Comparison of ENCODE assay signal across 17 cellular contexts in the genomic region with DNA sequence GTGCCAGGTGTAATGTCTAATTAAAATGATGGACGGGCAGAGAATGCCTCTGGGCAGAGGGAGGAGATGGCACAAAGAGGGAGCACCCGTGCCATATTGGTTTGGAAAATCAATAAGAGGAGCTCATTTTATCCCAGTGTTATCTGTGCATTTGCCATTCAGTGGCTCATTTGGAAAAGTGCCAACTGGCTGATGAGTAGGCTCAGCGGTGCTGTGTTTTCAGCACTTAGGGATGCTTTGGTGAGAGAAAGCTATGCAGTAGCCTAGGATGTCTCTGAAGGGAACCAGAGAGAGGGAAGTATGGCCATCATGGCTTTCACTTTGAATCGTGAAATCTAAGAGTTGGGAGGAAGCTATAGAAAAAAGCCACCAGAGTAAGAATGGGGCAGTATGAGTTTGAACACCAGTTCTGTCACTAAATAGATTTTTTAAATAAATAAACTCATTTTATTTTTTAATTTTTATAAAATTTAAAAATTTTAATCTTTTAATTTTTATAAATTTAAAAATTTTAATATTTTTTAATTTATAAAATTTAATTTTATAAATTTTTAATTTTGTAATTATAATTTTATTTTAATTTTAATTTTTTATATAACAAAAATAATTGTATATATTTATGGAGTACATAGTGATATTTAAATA.
DNase-seq lines count a peak whose midpoint lies in the region; ATAC-seq, FAIRE-seq and TF ChIP-seq lines count a peak whose summit lies in the region.
"Had no signal": no experiment of that assay in that cellular context is flagged by ENCODE, and none has a peak within 500 bp of the region (broad histone marks: within the 10 kb centered on the region; RNA-seq: fewer than 3 reads in every experiment).

No MANE protein-coding gene starts in this region.

- H4K20me1 ChIP-seq in K562 (replicated peaks; ENCODE audit: control insufficient read depth, insufficient read depth, low read length) = no peaks in the 10 kb centered on the region

- H3K4me1 ChIP-seq in A673 (ENCODE audit: insufficient read depth, low read length, poor library complexity, severe bottlenecking) (no peaks in the 10 kb centered on the region), K562 (replicated peaks in 1 of 2; ENCODE audit: control insufficient read depth in 2 of 2, insufficient read depth in 2 of 2, low read length in 2 of 2) (no peaks in the 10 kb centered on the region)
- H3K4me1 ChIP-seq: heart right ventricle, transverse colon had no signal

- H3K27me3 ChIP-seq in A673 (replicated peaks; ENCODE audit: insufficient read depth, low read depth, low read length, poor library complexity) (no peaks in the 10 kb centered on the region), K562 (ENCODE audit: control insufficient read depth in 2 of 2, insufficient read depth in 2 of 2, low read length in 2 of 2) (no peaks in the 10 kb centered on the region)
- H3K27me3 ChIP-seq: heart right ventricle, transverse colon had no signal

- H3K9me1 ChIP-seq in K562 (ENCODE audit: control insufficient read depth, insufficient read depth, low read length) = no peaks in the 10 kb centered on the region

- H3K27me3 Mint-ChIP-seq in activated T-cell treated with anti-CD3 and anti-CD28 coated beads, Interleukin-2, amount 50 U/mL, for 24 hours = no peaks in the 10 kb centered on the region
- peaks cover 12% of the 10 kb centered on the region for H3K27me3 Mint-ChIP-seq in nephron progenitor cell (ENCODE audit: low read depth, poor library complexity)
- H3K27me3 Mint-ChIP-seq: activated naive CD8-positive, alpha-beta T cell treated with anti-CD3 and anti-CD28 coated beads, Interleukin-2, amount 10 ng/mL, durations not matched to agents 7 days and 5 days had no signal

- H2AFZ ChIP-seq in K562 (ENCODE audit: low read depth, low read length) = no peak overlapping the region

- H3K27ac ChIP-seq in A673 (ENCODE audit: low read depth, low read length, poor library complexity, severe bottlenecking) (no peak overlapping the region), K562 (ENCODE audit: extremely low read depth, low read depth, low read length) (no peak overlapping the region)
- H3K27ac ChIP-seq: heart right ventricle, KMS-11, transverse colon had no signal

- peaks cover 14% of the 10 kb centered on the region for H3K9me3 Mint-ChIP-seq in activated T-cell treated with anti-CD3 and anti-CD28 coated beads, Interleukin-2, amount 50 U/mL, for 24 hours
- no peaks in the 10 kb centered on the region for H3K9me3 Mint-ChIP-seq in nephron progenitor cell

- H3K9me3 ChIP-seq in A673 (ENCODE audit: low read depth, low read length, poor library complexity, severe bottlenecking) (no peaks in the 10 kb centered on the region), K562 (replicated peaks; ENCODE audit: control insufficient read depth, insufficient read depth, low read depth, low read length) (no peaks in the 10 kb centered on the region)
- H3K9me3 ChIP-seq: heart right ventricle, transverse colon had no signal

- TF ChIP-seq POLR2A in K562 (conservative IDR thresholded peaks at IDR 0.05) = no peak

- H3K4me2 ChIP-seq in K562 (ENCODE audit: insufficient read depth, low read length) = no peak overlapping the region
- H3K4me2 ChIP-seq: KMS-11 had no signal

- CTCF ChIA-PET in A673 (lab: Charles Lee) = no interaction called here
- CTCF ChIA-PET in K562 (lab: Yijun Ruan, JAX; ENCODE audit: low intra/inter-chr PET ratio) = no interaction called here

- POLR2A ChIA-PET in A673 (lab: Charles Lee; ENCODE audit: low non-redundant PET) (no interaction called here), K562 (lab: Yijun Ruan, JAX) (no interaction called here)

- DNase-seq in A673 (ENCODE audit: low spot score) = peak; percentile 4
- peak; percentile 73 for DNase-seq in NCI-H2171 (lab: John Stamatoyannopoulos, UW)
- DNase-seq in K562 (ENCODE audit: extremely low read depth in 1 of 4, low spot score in 3 of 4) = peak in 1 of 4 experiments; percentile 1
- no peak for DNase-seq in activated T-cell treated with anti-CD3 and anti-CD28 coated beads, Interleukin-2, amount 50 U/mL, for 24 hours
- no peak for DNase-seq in nephron progenitor cell
- DNase-seq in left lobe of liver (ENCODE audit: low spot score) = no peak
- DNase-seq: activated naive CD8-positive, alpha-beta T cell treated with anti-CD3 and anti-CD28 coated beads, Interleukin-2, amount 10 ng/mL, durations not matched to agents 7 days and 5 days; cerebellar nuclear complex; DMS79; heart right ventricle; left cardiac atrium; stimulated activated CD4-positive, alpha-beta T cell treated with anti-CD3 and anti-CD28 coated beads, Interleukin-2, amount 100 ng/mL, for 24 hours; transverse colon had no signal

- H3K27ac Mint-ChIP-seq in activated T-cell treated with anti-CD3 and anti-CD28 coated beads, Interleukin-2, amount 50 U/mL, for 24 hours = no peak overlapping the region
- no peak overlapping the region for H3K27ac Mint-ChIP-seq in nephron progenitor cell
- H3K27ac Mint-ChIP-seq: activated naive CD8-positive, alpha-beta T cell treated with anti-CD3 and anti-CD28 coated beads, Interleukin-2, amount 10 ng/mL, durations not matched to agents 7 days and 5 days had no signal

- in situ Hi-C loops in K562 (cut with MboI) = no loop called here

- H3K36me3 Mint-ChIP-seq in activated T-cell treated with anti-CD3 and anti-CD28 coated beads, Interleukin-2, amount 50 U/mL, for 24 hours (ENCODE audit: low read depth) = no peaks in the 10 kb centered on the region
- H3K36me3 Mint-ChIP-seq in nephron progenitor cell (ENCODE audit: low read depth) = no peaks in the 10 kb centered on the region
- H3K36me3 Mint-ChIP-seq: activated naive CD8-positive, alpha-beta T cell treated with anti-CD3 and anti-CD28 coated beads, Interleukin-2, amount 10 ng/mL, durations not matched to agents 7 days and 5 days had no signal

- TF ChIP-seq CTCF in A673 (conservative IDR thresholded peaks at IDR 0.05; ENCODE audit: low read depth, low read length) (no peak), K562 (IDR thresholded peaks at IDR 0.05 in 2 of 3, conservative IDR thresholded peaks at IDR 0.05 in 1 of 3; ENCODE audit: insufficient read depth in 2 of 3, low read depth in 1 of 3, low read length in 3 of 3) (no peak), nephron progenitor cell (IDR thresholded peaks at IDR 0.05) (no peak)

- TF ChIP-seq EP300 in Ishikawa (IDR thresholded peaks at IDR 0.05; ENCODE audit: borderline replicate concordance) = no peak
- no peak for TF ChIP-seq EP300 in K562 (IDR thresholded peaks at IDR 0.05; ENCODE audit: low read length)

- no peaks in the 10 kb centered on the region for H3K36me3 ChIP-seq in A673 (ENCODE audit: insufficient read depth, low read length, poor library complexity, severe bottlenecking)
- no peaks in the 10 kb centered on the region for H3K36me3 ChIP-seq in K562 (ENCODE audit: control insufficient read depth, insufficient read depth, low read length)
- H3K36me3 ChIP-seq: heart right ventricle, transverse colon had no signal

- ATAC-seq in K562 (no peak), HG03565 (IDR thresholded peaks at IDR 0.05; ENCODE audit: unreplicated experiment) (no peak), left lobe of liver (no peak)
- ATAC-seq: heart right ventricle, left cardiac atrium had no signal

- no peak for FAIRE-seq in K562 (lab: Jason Lieb, UNC)
- FAIRE-seq: GM12892 had no signal

- no peaks in the 10 kb centered on the region for H3K4me1 Mint-ChIP-seq in activated T-cell treated with anti-CD3 and anti-CD28 coated beads, Interleukin-2, amount 50 U/mL, for 24 hours (ENCODE audit: low read depth)
- no peaks in the 10 kb centered on the region for H3K4me1 Mint-ChIP-seq in nephron progenitor cell
- H3K4me1 Mint-ChIP-seq: activated naive CD8-positive, alpha-beta T cell treated with anti-CD3 and anti-CD28 coated beads, Interleukin-2, amount 10 ng/mL, durations not matched to agents 7 days and 5 days had no signal

- no peaks in the 10 kb centered on the region for H3K79me2 ChIP-seq in K562 (ENCODE audit: control insufficient read depth, insufficient read depth, low read length)

- no peak overlapping the region for H3K4me3 Mint-ChIP-seq in activated T-cell treated with anti-CD3 and anti-CD28 coated beads, Interleukin-2, amount 50 U/mL, for 24 hours
- no peak overlapping the region for H3K4me3 Mint-ChIP-seq in nephron progenitor cell
- H3K4me3 Mint-ChIP-seq: activated naive CD8-positive, alpha-beta T cell treated with anti-CD3 and anti-CD28 coated beads, Interleukin-2, amount 10 ng/mL, durations not matched to agents 7 days and 5 days had no signal

- WGBS in K562 (ENCODE audit: insufficient coverage, low coverage, missing lambda C conversion rate) = 5% methylated on average over 4 of the region's 4 CpGs

- intact Hi-C loops in A673 (cut with micrococcal nuclease; ENCODE audit: unreplicated experiment) = no loop called here
- intact Hi-C loops in K562 (cut with micrococcal nuclease) = no loop called here

- H3K4me3 ChIP-seq in A673 (ENCODE audit: low read depth, low read length, poor library complexity, severe bottlenecking) (no peak overlapping the region), K562 (no peak overlapping the region)
- H3K4me3 ChIP-seq: heart right ventricle, transverse colon had no signal

- BruUV-seq in A673 (replicated peaks; lab: Mats Ljungman, UMichigan) = no TSS peak
- no TSS peak for BruUV-seq in K562 (replicated peaks; lab: Mats Ljungman, UMichigan)

- TF ChIP-seq RAD21 in Ishikawa (IDR thresholded peaks at IDR 0.05; ENCODE audit: low read depth) = no peak
- TF ChIP-seq RAD21 in K562 (CRISPR knock-in tag; conservative IDR thresholded peaks at IDR 0.05 in 1 of 2, IDR thresholded peaks at IDR 0.05 in 1 of 2) = no peak

- no peak overlapping the region for H3K9ac ChIP-seq in K562 (ENCODE audit: insufficient read depth in 1 of 2, low read depth in 2 of 2, low read length in 2 of 2)
- H3K9ac ChIP-seq: KMS-11 had no signal

TF ChIP-seq in Ishikawa, 13 proteins besides CTCF, POLR2A, EP300 and RAD21 (continues in another document):
- TF ChIP-seq, protein P1, sequence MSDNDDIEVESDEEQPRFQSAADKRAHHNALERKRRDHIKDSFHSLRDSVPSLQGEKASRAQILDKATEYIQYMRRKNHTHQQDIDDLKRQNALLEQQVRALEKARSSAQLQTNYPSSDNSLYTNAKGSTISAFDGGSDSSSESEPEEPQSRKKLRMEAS (IDR thresholded peaks at IDR 0.05) = no peak
- peak; percentile 21; the same call in 1 of the 2 replicates for TF ChIP-seq NFIC (IDR thresholded peaks at IDR 0.05)

TF ChIP-seq in K562, 482 proteins besides CTCF, POLR2A, EP300 and RAD21 (continues in another document):
- TF ChIP-seq ZNF217 (CRISPR knock-in tag; IDR thresholded peaks at IDR 0.05) (no peak), TBP (optimal IDR thresholded peaks at IDR 0.05; ENCODE audit: low read depth, low read length) (no peak)

Comparison
In these comparisons a context has a peak if more than half of its experiments do, and no peak if none do; other contexts are left out.
1. DNase-seq: peak in A673 (single experiment) and NCI-H2171 (single experiment); none in activated T-cell treated with anti-CD3 and anti-CD28 coated beads, Interleukin-2, amount 50 U/mL, for 24 hours (single experiment), nephron progenitor cell (single experiment) and left lobe of liver (single experiment).